Comparison of ENCODE assay signal across 34 cellular contexts in the genomic region with DNA sequence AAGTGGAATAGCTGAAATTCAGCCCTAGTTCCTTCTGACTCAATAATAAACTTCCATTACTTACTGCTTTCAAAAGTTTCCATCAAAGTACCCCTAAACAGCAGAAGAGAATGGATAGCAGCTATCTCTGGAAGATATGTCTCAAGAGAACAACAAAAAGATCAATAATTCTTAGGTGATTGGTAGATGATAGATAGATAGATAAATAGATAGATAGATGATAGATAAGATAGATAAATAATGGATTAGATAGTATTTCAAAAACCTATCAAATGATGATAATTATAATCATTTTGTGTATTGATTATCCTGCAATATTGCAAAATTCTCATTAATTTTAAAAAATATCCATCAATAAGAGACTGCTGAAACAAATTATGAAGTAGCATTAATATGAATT.
"Had no signal": no experiment of that assay in that cellular context is flagged by ENCODE, and none has a peak within 500 bp of the region (broad histone marks: within the 10 kb centered on the region; RNA-seq: fewer than 3 reads in every experiment).

No MANE protein-coding gene starts in this region.

- H3K9ac ChIP-seq: KMS-11 had no signal

- DNase-seq: Karpas-422, Kasumi-1, MG63, MM.1S, MV-4-11, NCI-H1048, NCI-H1092, NCI-H1092 treated with DMSO at 0.1 percent for 48 hours, NCI-H1105, NCI-H1105 treated with DMSO at 0.1 percent for 48 hours, NCI-H1417, NCI-H1436, NCI-H1436 treated with DMSO at 0.1 percent for 48 hours, NCI-H146, NCI-H1694, NCI-H1694 treated with DMSO at 0.1 percent for 48 hours, NCI-H187, NCI-H187 treated with DMSO at 0.1 percent for 48 hours, NCI-H1930, NCI-H2029, NCI-H2029 treated with DMSO at 0.1 percent for 48 hours, NCI-H2081, NCI-H2081 treated with DMSO at 0.1 percent for 48 hours, NCI-H2107, NCI-H2171, NCI-H2171 treated with DMSO at 0.1 percent for 48 hours, NCI-H2227 treated with DMSO at 0.1 percent for 48 hours, NCI-H226, NCI-H345, NCI-H446, NCI-H446 treated with DMSO at 0.1 percent for 48 hours, NCI-H510A, NCI-H510A treated with DMSO at 0.1 percent for 48 hours had no signal

- H3K27me3 ChIP-seq: MG63 had no signal

- H3K4me3 ChIP-seq: MG63 had no signal

- H3K27ac ChIP-seq: KMS-11 had no signal

- H3K9me3 ChIP-seq: MG63 had no signal

- H3K36me3 ChIP-seq: MG63 had no signal

- H3K4me2 ChIP-seq: KMS-11 had no signal
